1 cellular context compared by ENCODE assay signal in the genomic region with DNA sequence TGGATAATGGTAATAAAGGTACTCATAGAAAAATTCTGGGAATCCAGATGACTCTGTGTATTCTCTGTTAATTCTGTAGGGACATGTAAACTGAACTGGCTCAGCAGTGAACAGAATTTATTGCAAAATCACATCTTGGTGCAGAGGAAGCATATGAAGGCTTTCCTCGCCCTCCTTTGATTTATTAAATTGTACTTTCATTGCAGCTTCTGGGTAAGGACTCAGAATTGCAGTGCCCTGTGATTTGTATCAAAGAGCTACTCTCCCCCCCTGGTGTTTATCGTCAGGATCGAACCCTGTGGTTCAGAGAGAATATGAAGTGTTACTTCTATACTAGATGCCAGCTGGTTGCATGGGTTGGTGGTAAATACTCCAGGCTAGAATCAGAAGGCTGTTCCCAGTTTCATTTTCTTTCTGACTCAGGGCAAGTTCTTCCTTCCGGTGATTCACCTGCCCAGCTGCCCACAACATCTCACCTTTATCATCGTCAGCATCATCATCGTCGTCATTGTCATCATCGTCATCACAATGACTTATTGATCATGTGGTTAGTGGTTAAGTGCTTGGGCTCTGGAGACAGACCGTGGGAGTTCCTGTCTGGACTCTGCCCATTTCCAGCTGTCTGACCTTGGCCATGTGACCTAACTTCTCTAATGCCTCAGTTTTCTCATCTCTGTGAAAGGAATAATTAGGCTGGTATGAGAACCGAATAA.
TF ChIP-seq lines count a peak whose summit lies in the region.

No MANE protein-coding gene starts in this region.

TF ChIP-seq in K562, 482 proteins besides CTCF, POLR2A, EP300 and RAD21 (continued from another document and continues in another):
- TF ChIP-seq, protein P1, sequence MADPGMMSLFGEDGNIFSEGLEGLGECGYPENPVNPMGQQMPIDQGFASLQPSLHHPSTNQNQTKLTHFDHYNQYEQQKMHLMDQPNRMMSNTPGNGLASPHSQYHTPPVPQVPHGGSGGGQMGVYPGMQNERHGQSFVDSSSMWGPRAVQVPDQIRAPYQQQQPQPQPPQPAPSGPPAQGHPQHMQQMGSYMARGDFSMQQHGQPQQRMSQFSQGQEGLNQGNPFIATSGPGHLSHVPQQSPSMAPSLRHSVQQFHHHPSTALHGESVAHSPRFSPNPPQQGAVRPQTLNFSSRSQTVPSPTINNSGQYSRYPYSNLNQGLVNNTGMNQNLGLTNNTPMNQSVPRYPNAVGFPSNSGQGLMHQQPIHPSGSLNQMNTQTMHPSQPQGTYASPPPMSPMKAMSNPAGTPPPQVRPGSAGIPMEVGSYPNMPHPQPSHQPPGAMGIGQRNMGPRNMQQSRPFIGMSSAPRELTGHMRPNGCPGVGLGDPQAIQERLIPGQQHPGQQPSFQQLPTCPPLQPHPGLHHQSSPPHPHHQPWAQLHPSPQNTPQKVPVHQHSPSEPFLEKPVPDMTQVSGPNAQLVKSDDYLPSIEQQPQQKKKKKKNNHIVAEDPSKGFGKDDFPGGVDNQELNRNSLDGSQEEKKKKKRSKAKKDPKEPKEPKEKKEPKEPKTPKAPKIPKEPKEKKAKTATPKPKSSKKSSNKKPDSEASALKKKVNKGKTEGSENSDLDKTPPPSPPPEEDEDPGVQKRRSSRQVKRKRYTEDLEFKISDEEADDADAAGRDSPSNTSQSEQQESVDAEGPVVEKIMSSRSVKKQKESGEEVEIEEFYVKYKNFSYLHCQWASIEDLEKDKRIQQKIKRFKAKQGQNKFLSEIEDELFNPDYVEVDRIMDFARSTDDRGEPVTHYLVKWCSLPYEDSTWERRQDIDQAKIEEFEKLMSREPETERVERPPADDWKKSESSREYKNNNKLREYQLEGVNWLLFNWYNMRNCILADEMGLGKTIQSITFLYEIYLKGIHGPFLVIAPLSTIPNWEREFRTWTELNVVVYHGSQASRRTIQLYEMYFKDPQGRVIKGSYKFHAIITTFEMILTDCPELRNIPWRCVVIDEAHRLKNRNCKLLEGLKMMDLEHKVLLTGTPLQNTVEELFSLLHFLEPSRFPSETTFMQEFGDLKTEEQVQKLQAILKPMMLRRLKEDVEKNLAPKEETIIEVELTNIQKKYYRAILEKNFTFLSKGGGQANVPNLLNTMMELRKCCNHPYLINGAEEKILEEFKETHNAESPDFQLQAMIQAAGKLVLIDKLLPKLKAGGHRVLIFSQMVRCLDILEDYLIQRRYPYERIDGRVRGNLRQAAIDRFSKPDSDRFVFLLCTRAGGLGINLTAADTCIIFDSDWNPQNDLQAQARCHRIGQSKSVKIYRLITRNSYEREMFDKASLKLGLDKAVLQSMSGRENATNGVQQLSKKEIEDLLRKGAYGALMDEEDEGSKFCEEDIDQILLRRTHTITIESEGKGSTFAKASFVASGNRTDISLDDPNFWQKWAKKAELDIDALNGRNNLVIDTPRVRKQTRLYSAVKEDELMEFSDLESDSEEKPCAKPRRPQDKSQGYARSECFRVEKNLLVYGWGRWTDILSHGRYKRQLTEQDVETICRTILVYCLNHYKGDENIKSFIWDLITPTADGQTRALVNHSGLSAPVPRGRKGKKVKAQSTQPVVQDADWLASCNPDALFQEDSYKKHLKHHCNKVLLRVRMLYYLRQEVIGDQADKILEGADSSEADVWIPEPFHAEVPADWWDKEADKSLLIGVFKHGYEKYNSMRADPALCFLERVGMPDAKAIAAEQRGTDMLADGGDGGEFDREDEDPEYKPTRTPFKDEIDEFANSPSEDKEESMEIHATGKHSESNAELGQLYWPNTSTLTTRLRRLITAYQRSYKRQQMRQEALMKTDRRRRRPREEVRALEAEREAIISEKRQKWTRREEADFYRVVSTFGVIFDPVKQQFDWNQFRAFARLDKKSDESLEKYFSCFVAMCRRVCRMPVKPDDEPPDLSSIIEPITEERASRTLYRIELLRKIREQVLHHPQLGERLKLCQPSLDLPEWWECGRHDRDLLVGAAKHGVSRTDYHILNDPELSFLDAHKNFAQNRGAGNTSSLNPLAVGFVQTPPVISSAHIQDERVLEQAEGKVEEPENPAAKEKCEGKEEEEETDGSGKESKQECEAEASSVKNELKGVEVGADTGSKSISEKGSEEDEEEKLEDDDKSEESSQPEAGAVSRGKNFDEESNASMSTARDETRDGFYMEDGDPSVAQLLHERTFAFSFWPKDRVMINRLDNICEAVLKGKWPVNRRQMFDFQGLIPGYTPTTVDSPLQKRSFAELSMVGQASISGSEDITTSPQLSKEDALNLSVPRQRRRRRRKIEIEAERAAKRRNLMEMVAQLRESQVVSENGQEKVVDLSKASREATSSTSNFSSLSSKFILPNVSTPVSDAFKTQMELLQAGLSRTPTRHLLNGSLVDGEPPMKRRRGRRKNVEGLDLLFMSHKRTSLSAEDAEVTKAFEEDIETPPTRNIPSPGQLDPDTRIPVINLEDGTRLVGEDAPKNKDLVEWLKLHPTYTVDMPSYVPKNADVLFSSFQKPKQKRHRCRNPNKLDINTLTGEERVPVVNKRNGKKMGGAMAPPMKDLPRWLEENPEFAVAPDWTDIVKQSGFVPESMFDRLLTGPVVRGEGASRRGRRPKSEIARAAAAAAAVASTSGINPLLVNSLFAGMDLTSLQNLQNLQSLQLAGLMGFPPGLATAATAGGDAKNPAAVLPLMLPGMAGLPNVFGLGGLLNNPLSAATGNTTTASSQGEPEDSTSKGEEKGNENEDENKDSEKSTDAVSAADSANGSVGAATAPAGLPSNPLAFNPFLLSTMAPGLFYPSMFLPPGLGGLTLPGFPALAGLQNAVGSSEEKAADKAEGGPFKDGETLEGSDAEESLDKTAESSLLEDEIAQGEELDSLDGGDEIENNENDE (IDR thresholded peaks at IDR 0.05; ENCODE audit: low read depth, low read length): no peak
- TF ChIP-seq CTCFL (IDR thresholded peaks at IDR 0.05; ENCODE audit: borderline replicate concordance, insufficient read depth, low read depth, low read length, poor library complexity, severe bottlenecking) (no peak), HNRNPL (IDR thresholded peaks at IDR 0.05; ENCODE audit: low read depth, low read length) (no peak), ZFP30 (CRISPR knock-in tag; IDR thresholded peaks at IDR 0.05; ENCODE audit: borderline replicate concordance) (no peak), CREB5 (CRISPR knock-in tag; IDR thresholded peaks at IDR 0.05) (no peak), ZBTB17 (CRISPR knock-in tag; IDR thresholded peaks at IDR 0.05) (no peak), CAMTA2 (CRISPR knock-in tag; conservative IDR thresholded peaks at IDR 0.05) (no peak), ZNF143 (CRISPR knock-in tag; IDR thresholded peaks at IDR 0.05) (no peak), PHF21A (IDR thresholded peaks at IDR 0.05; ENCODE audit: borderline replicate concordance, low read depth) (no peak), NR2C2 (CRISPR knock-in tag; IDR thresholded peaks at IDR 0.05) (no peak), NR2C2 (tag; IDR thresholded peaks at IDR 0.05) (peak; percentile 38; the same call in 1 of the 2 replicates), ZNF740 (CRISPR knock-in tag; IDR thresholded peaks at IDR 0.05) (no peak), ZNF740 (tag; IDR thresholded peaks at IDR 0.05) (no peak), GTF2F1 (IDR thresholded peaks at IDR 0.05; ENCODE audit: low read depth, low read length) (no peak), GABPA (tag; conservative IDR thresholded peaks at IDR 0.05; ENCODE audit: low read depth) (peak; percentile 54), ZFP1 (CRISPR knock-in tag; IDR thresholded peaks at IDR 0.05) (no peak), FOXJ2 (tag; IDR thresholded peaks at IDR 0.05) (no peak), ZNF707 (CRISPR knock-in tag; conservative IDR thresholded peaks at IDR 0.05) (no peak)
- TF ChIP-seq, protein P2, sequence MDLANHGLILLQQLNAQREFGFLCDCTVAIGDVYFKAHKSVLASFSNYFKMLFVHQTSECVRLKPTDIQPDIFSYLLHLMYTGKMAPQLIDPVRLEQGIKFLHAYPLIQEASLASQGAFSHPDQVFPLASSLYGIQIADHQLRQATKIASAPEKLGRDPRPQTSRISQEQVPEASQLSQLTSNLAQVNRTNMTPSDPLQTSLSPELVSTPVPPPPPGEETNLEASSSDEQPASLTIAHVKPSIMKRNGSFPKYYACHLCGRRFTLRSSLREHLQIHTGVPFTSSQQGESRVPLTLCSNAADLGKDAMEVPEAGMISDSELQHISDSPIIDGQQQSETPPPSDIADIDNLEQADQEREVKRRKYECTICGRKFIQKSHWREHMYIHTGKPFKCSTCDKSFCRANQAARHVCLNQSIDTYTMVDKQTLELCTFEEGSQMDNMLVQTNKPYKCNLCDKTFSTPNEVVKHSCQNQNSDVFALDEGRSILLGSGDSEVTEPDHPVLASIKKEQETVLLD (IDR thresholded peaks at IDR 0.05): no peak
- TF ChIP-seq, protein P3, sequence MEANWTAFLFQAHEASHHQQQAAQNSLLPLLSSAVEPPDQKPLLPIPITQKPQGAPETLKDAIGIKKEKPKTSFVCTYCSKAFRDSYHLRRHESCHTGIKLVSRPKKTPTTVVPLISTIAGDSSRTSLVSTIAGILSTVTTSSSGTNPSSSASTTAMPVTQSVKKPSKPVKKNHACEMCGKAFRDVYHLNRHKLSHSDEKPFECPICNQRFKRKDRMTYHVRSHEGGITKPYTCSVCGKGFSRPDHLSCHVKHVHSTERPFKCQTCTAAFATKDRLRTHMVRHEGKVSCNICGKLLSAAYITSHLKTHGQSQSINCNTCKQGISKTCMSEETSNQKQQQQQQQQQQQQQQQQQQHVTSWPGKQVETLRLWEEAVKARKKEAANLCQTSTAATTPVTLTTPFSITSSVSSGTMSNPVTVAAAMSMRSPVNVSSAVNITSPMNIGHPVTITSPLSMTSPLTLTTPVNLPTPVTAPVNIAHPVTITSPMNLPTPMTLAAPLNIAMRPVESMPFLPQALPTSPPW (CRISPR knock-in tag; IDR thresholded peaks at IDR 0.05): no peak
- TF ChIP-seq, protein P4, sequence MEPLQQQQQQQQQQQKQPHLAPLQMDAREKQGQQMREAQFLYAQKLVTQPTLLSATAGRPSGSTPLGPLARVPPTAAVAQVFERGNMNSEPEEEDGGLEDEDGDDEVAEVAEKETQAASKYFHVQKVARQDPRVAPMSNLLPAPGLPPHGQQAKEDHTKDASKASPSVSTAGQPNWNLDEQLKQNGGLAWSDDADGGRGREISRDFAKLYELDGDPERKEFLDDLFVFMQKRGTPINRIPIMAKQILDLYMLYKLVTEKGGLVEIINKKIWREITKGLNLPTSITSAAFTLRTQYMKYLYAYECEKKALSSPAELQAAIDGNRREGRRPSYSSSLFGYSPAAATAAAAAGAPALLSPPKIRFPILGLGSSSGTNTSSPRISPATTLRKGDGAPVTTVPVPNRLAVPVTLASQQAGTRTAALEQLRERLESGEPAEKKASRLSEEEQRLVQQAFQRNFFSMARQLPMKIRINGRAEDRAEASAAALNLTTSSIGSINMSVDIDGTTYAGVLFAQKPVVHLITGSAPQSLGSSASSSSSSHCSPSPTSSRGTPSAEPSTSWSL (CRISPR knock-in tag; IDR thresholded peaks at IDR 0.05; ENCODE audit: borderline replicate concordance): no peak
- TF ChIP-seq, protein P5, sequence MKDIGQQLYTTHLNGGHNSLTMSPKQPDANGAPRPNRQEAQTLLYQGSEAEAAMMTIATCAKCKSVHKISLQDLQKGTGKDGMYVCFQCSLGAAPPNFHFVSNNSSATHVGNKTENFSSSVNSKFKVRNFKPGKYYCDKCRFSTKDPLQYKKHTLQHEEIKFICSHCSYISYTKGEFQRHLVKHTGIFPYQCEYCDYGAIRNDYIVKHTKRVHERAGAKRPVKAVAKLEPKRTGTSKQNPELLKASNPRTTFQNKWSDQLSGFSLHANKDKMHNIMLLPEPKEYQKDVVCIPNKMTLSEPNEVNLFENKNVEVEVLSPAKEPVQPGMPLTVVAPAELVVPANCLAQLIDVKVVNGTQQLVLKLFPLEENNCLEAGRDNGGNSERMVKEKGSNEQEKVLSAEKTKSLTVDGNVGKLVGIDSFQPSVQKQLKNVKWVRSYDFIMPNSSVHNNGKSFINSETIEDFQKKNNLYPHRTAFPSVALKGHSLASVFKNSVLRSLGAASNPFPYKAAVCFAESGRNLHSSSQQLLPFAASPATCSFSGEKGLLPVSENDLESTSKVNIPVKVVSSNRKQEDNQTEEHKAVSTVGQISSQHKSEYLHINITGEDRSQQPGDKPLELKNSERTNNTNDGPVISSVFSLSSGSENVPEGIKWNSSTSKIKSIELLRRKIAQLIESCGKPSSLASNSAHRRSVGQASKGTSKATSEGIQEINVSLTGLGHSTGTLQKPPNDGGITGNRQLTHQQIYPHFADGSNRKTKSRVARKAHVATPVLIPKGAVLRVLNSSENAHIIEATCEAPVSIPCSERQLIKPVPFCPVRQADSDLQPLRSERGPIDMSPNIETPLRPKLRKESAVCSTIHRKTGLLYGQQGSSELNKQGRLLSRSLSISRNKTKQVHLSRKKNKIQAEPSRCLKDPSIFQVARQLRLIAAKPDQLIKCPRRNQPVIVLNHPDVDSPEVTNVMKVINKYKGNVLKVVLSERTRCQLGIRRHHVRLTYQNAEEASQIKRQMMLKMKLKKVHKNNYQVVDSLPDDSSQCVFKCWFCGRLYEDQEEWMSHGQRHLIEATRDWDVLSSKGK (CRISPR knock-in tag; IDR thresholded peaks at IDR 0.05): no peak
- TF ChIP-seq, protein P6, sequence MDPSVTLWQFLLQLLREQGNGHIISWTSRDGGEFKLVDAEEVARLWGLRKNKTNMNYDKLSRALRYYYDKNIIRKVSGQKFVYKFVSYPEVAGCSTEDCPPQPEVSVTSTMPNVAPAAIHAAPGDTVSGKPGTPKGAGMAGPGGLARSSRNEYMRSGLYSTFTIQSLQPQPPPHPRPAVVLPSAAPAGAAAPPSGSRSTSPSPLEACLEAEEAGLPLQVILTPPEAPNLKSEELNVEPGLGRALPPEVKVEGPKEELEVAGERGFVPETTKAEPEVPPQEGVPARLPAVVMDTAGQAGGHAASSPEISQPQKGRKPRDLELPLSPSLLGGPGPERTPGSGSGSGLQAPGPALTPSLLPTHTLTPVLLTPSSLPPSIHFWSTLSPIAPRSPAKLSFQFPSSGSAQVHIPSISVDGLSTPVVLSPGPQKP (CRISPR knock-in tag; IDR thresholded peaks at IDR 0.05): no peak
